In genomic region chr14:68548194-68549056, GRCh38 we compare ENCODE assay signal across 9 cellular contexts.
A peak's percentile ranks its signal among the peaks of the same experiment; 100 is the strongest.
DNase-seq lines count a peak whose midpoint lies in the region; ATAC-seq and TF ChIP-seq lines count a peak whose summit lies in the region.
"Had no signal": no experiment of that assay in that cellular context is flagged by ENCODE, and none has a peak within 500 bp of the region (broad histone marks: within the 10 kb centered on the region; RNA-seq: fewer than 3 reads in every experiment).

No MANE protein-coding gene starts in this region.

- H3K4me1 ChIP-seq in lung (ENCODE audit: control insufficient read depth in 2 of 2, insufficient read depth in 2 of 2, low read length in 2 of 2), result peaks cover 31 to 39% of the 10 kb centered on the region in 2 donors
- H3K4me1 ChIP-seq in upper lobe of left lung, result peaks cover 53 to 68% (median 63%) of the 10 kb centered on the region in 4 donors

- H3K4me1 Mint-ChIP-seq in activated CD4-positive, alpha-beta T cell treated with anti-CD3 and anti-CD28 coated beads for 36 hours, result peaks cover 11% of the 10 kb centered on the region

- DNase-seq in NCI-H226 (peak; percentile 99), dedifferentiated amniotic fluid mesenchymal stem cell (ENCODE audit: extremely low spot score) (peak; percentile 98), lung (ENCODE audit: low spot score) (peak; percentile 74), upper lobe of left lung (peak in 1 of 2 donors; percentile 83), DMS153 (lab: John Stamatoyannopoulos, UW) (no peak), dermis blood vessel endothelial cell (no peak)
- DNase-seq in activated T-cell treated with anti-CD3 and anti-CD28 coated beads, Interleukin-2, amount 50 U/mL, for 48 hours, result no peak
- DNase-seq in activated CD4-positive, alpha-beta T cell treated with anti-CD3 and anti-CD28 coated beads for 36 hours, result no peak

- H3K4me3 Mint-ChIP-seq in activated CD4-positive, alpha-beta T cell treated with anti-CD3 and anti-CD28 coated beads for 36 hours, result no peak overlapping the region
- H3K4me3 Mint-ChIP-seq: T-helper 1 cell treated with Interleukin-12 subunit alpha and Interleukin-12 subunit beta and Interleukin-4 antibody, amounts not matched to agents 30 μg/mL and 1 μg/mL, for 36 hours had no signal

- CTCF ChIA-PET in activated CD4-positive, alpha-beta T cell treated with anti-CD3 and anti-CD28 coated beads for 36 hours (lab: Charles Lee), result no interaction called here

- ATAC-seq in lung (ENCODE audit: insufficient read depth, low FRiP score) (peak; percentile 64), upper lobe of left lung (ENCODE audit: low FRiP score in 2 of 2) (peak; percentile 86 to 88)
- no peak for ATAC-seq in activated CD4-positive, alpha-beta T cell treated with anti-CD3 and anti-CD28 coated beads for 36 hours

- POLR2A ChIA-PET in activated CD4-positive, alpha-beta T cell treated with anti-CD3 and anti-CD28 coated beads for 36 hours (lab: Charles Lee), result interaction anchor here (0.5 kb wide), 1 partner anchor 10 kb away, joined by 8 read pairs; no protein-coding TSS in a partner anchor

- peak in 1 of 4 donors; percentile 46 for TF ChIP-seq EP300 in upper lobe of left lung (IDR thresholded peaks at IDR 0.05)

- TF ChIP-seq CTCF in lung (IDR thresholded peaks at IDR 0.05; ENCODE audit: control extremely low read depth, extremely low read depth) (no peak), upper lobe of left lung (IDR thresholded peaks at IDR 0.05) (no peak)

- H3K36me3 ChIP-seq in lung (ENCODE audit: control insufficient read depth in 2 of 2, insufficient read depth in 2 of 2, low read length in 2 of 2) (no peaks in the 10 kb centered on the region), upper lobe of left lung (no peaks in the 10 kb centered on the region)

- H3K27ac Mint-ChIP-seq in activated CD4-positive, alpha-beta T cell treated with anti-CD3 and anti-CD28 coated beads for 36 hours, result no peak overlapping the region
- H3K27ac Mint-ChIP-seq: T-helper 1 cell treated with Interleukin-12 subunit alpha and Interleukin-12 subunit beta and Interleukin-4 antibody, amounts not matched to agents 30 μg/mL and 1 μg/mL, for 36 hours had no signal

- no peaks in the 10 kb centered on the region for H3K9me3 Mint-ChIP-seq in activated CD4-positive, alpha-beta T cell treated with anti-CD3 and anti-CD28 coated beads for 36 hours (ENCODE audit: low read depth)
- H3K9me3 Mint-ChIP-seq: T-helper 1 cell treated with Interleukin-12 subunit alpha and Interleukin-12 subunit beta and Interleukin-4 antibody, amounts not matched to agents 30 μg/mL and 1 μg/mL, for 36 hours had no signal

- H3K4me3 ChIP-seq in lung, result no peak overlapping the region
- H3K4me3 ChIP-seq in upper lobe of left lung, result no peak overlapping the region

- intact Hi-C loops in activated CD4-positive, alpha-beta T cell treated with anti-CD3 and anti-CD28 coated beads for 36 hours (cut with DNase I, micrococcal nuclease), result no loop called here

- WGBS in lung, 2 donors, result 75 to 89% methylated on average over 14 of the region's 14 CpGs
- 72 to 84% methylated on average over 14 of the region's 14 CpGs for WGBS in upper lobe of left lung, 2 donors

- H3K27me3 ChIP-seq in lung (ENCODE audit: control insufficient read depth, insufficient read depth), result no peaks in the 10 kb centered on the region
- no peaks in the 10 kb centered on the region for H3K27me3 ChIP-seq in upper lobe of left lung

- H3K9me3 ChIP-seq in lung (ENCODE audit: control insufficient read depth in 2 of 2, insufficient read depth in 1 of 2, low read length in 1 of 2) (no peaks in the 10 kb centered on the region), upper lobe of left lung (no peaks in the 10 kb centered on the region)

- H3K27ac ChIP-seq in lung (ENCODE audit: low read depth in 1 of 2, low read length in 1 of 2) (peak overlapping the region; percentile 82 to 98), upper lobe of left lung (peak overlapping the region; percentile 69 to 89 (median 84))

- TF ChIP-seq POLR2A in upper lobe of left lung (IDR thresholded peaks at IDR 0.05), result no peak

- no peaks in the 10 kb centered on the region for H3K27me3 Mint-ChIP-seq in activated CD4-positive, alpha-beta T cell treated with anti-CD3 and anti-CD28 coated beads for 36 hours

- H3K36me3 Mint-ChIP-seq in activated CD4-positive, alpha-beta T cell treated with anti-CD3 and anti-CD28 coated beads for 36 hours (ENCODE audit: low read depth), result no peaks in the 10 kb centered on the region

Comparison
In these comparisons a context has a peak if more than half of its experiments do, and no peak if none do; other contexts are left out.
1. DNase-seq: peak in NCI-H226 (single experiment), dedifferentiated amniotic fluid mesenchymal stem cell (single experiment) and lung (single experiment); none in DMS153 (single experiment), activated T-cell treated with anti-CD3 and anti-CD28 coated beads, Interleukin-2, amount 50 U/mL, for 48 hours (0 of 2), dermis blood vessel endothelial cell (single experiment) and activated CD4-positive, alpha-beta T cell treated with anti-CD3 and anti-CD28 coated beads for 36 hours (single experiment).